23 cellular contexts compared by ENCODE assay signal in genomic region chr3:67416703-67417102, GRCh38.
A peak's percentile ranks its signal among the peaks of the same experiment; 100 is the strongest.
DNase-seq lines count a peak whose midpoint lies in the region; ATAC-seq and TF ChIP-seq lines count a peak whose summit lies in the region.
"Had no signal": no experiment of that assay in that cellular context is flagged by ENCODE, and none has a peak within 500 bp of the region (broad histone marks: within the 10 kb centered on the region; RNA-seq: fewer than 3 reads in every experiment).

No MANE protein-coding gene starts in this region.

- no peaks in the 10 kb centered on the region for H3K4me1 ChIP-seq in RWPE2 (ENCODE audit: insufficient read depth, poor library complexity, severe bottlenecking)
- peaks cover 3% of the 10 kb centered on the region for H3K4me1 ChIP-seq in osteoblast (ENCODE audit: insufficient read depth, low read length)
- no peaks in the 10 kb centered on the region for H3K4me1 ChIP-seq in lower lobe of right lung
- H3K4me1 ChIP-seq: gastrocnemius medialis, suprapubic skin had no signal

- H3K36me3 ChIP-seq in RWPE2 (ENCODE audit: low read depth) (no peaks in the 10 kb centered on the region), osteoblast (ENCODE audit: insufficient read depth, low read length) (no peaks in the 10 kb centered on the region), lower lobe of right lung (no peaks in the 10 kb centered on the region)

- peaks cover 5% of the 10 kb centered on the region for H4K20me1 ChIP-seq in osteoblast (ENCODE audit: insufficient read depth, low read length)

- no peak for ATAC-seq in RWPE2 (ENCODE audit: low read depth)
- ATAC-seq in GM19328 (IDR thresholded peaks at IDR 0.05; ENCODE audit: unreplicated experiment), result no peak
- ATAC-seq in lower lobe of right lung, result no peak
- ATAC-seq: gastrocnemius medialis had no signal

- intact Hi-C loops in cardiac septum (cut with DNase I), result no loop called here
- intact Hi-C loops in lower lobe of right lung (cut with DNase I), result no loop called here

- TF ChIP-seq CTCF in RWPE2 (IDR thresholded peaks at IDR 0.05; ENCODE audit: poor library complexity, severe bottlenecking) (peak; percentile 30), osteoblast (IDR thresholded peaks at IDR 0.05; ENCODE audit: extremely low read depth, low read depth, low read length) (peak; percentile 18), lower lobe of right lung (IDR thresholded peaks at IDR 0.05) (no peak)

- no peak overlapping the region for H2AFZ ChIP-seq in osteoblast (ENCODE audit: low read length)

- DNase-seq in GM03348 (ENCODE audit: low spot score) (peak; percentile 16), RWPE2 (ENCODE audit: low spot score) (no peak), dermis blood vessel endothelial cell (peak; percentile 10), osteoblast (ENCODE audit: insufficient read length, low spot score, missing footprints) (peak; percentile 75), cardiac septum (ENCODE audit: low spot score) (no peak), NCI-H1417 treated with DMSO at 0.1 percent for 48 hours (lab: John Stamatoyannopoulos, UW) (no peak), lower lobe of right lung (no peak)
- DNase-seq: activated B cell treated with CpG ODN at 0.5 μM for 24 hours; activated CD4-positive, alpha-beta T cell treated with anti-CD3 and anti-CD28 coated beads, Interleukin-2, amount 50 U/mL, for 48 hours; activated gamma-delta T cell; activated T-cell treated with anti-CD3 and anti-CD28 coated beads for 4 hours; amniotic stem cell; CD4-positive, alpha-beta memory T cell; central memory CD4-positive, alpha-beta T cell; erythroblast; gastrocnemius medialis; kidney; NCI-H187; NCI-H526 had no signal

- no peak overlapping the region for H3K4me2 ChIP-seq in osteoblast (ENCODE audit: insufficient read depth, low read length)
- H3K4me2 ChIP-seq: KMS-11 had no signal

- H3K79me2 ChIP-seq in osteoblast (ENCODE audit: insufficient read depth, low read length), result no peaks in the 10 kb centered on the region

- H3K9me3 ChIP-seq in RWPE2 (ENCODE audit: severe bottlenecking) (no peaks in the 10 kb centered on the region), osteoblast (ENCODE audit: low read depth, low read length) (no peaks in the 10 kb centered on the region), lower lobe of right lung (peaks cover 9% of the 10 kb centered on the region)
- H3K9me3 ChIP-seq: gastrocnemius medialis had no signal

- H3K4me3 ChIP-seq in RWPE2 (ENCODE audit: severe bottlenecking) (no peak overlapping the region), osteoblast (ENCODE audit: insufficient read depth, low read length) (no peak overlapping the region), lower lobe of right lung (no peak overlapping the region)
- H3K4me3 ChIP-seq: gastrocnemius medialis, suprapubic skin had no signal

- H3K27ac ChIP-seq in RWPE2 (ENCODE audit: poor library complexity, severe bottlenecking), result no peak overlapping the region
- no peak overlapping the region for H3K27ac ChIP-seq in osteoblast (ENCODE audit: low read depth, low read length)
- H3K27ac ChIP-seq in lower lobe of right lung, result no peak overlapping the region
- H3K27ac ChIP-seq: gastrocnemius medialis, KMS-11, RWPE1, suprapubic skin had no signal

- H3K27me3 ChIP-seq in RWPE2 (ENCODE audit: insufficient read depth, poor library complexity, severe bottlenecking) (no peaks in the 10 kb centered on the region), osteoblast (ENCODE audit: insufficient read depth, low read length) (no peaks in the 10 kb centered on the region), lower lobe of right lung (ENCODE audit: low read depth) (no peaks in the 10 kb centered on the region)
- H3K27me3 ChIP-seq: gastrocnemius medialis, suprapubic skin had no signal

Comparison
In these comparisons a context has a peak if more than half of its experiments do, and no peak if none do; other contexts are left out.
1. DNase-seq: peak in GM03348 (single experiment), dermis blood vessel endothelial cell (single experiment) and osteoblast (single experiment); none in RWPE2 (single experiment), cardiac septum (single experiment), NCI-H1417 treated with DMSO at 0.1 percent for 48 hours (single experiment) and lower lobe of right lung (single experiment).